In genomic region chr9:69758981-69759477, GRCh38 we compare ENCODE assay signal across 8 cellular contexts.
DNase-seq lines count a peak whose midpoint lies in the region; ATAC-seq and TF ChIP-seq lines count a peak whose summit lies in the region.

No MANE protein-coding gene starts in this region.

- peak; percentile 14 for DNase-seq in NCI-H2029 treated with DMSO at 0.1 percent for 48 hours (lab: John Stamatoyannopoulos, UW)
- no peak for DNase-seq in NCI-H2029 (lab: John Stamatoyannopoulos, UW)
- peak; percentile 13 for DNase-seq in glomerular visceral epithelial cell (ENCODE audit: extremely low spot score)
- no peak for DNase-seq in islet precursor cell

- H3K4me3 ChIP-seq in WI38 (ENCODE audit: low read depth, low read length): peak overlapping the region; percentile 92
- peak overlapping the region; percentile 98 for H3K4me3 ChIP-seq in rectal smooth muscle tissue (ENCODE audit: low read length)

- peaks cover 4% of the 10 kb centered on the region for H3K4me1 ChIP-seq in rectal smooth muscle tissue (ENCODE audit: control insufficient read depth, insufficient read depth, low read length)

- peak overlapping the region; percentile 57 for H3K9ac ChIP-seq in rectal smooth muscle tissue (ENCODE audit: low read length)

- no peaks in the 10 kb centered on the region for H3K36me3 ChIP-seq in rectal smooth muscle tissue (ENCODE audit: control insufficient read depth, insufficient read depth, low read length)

- ATAC-seq in HG03097 (IDR thresholded peaks at IDR 0.05; ENCODE audit: low FRiP score, unreplicated experiment) (peak; percentile 6), GM18858 (IDR thresholded peaks at IDR 0.05; ENCODE audit: unreplicated experiment) (no peak)

- H3K27me3 ChIP-seq in rectal smooth muscle tissue (ENCODE audit: control insufficient read depth, insufficient read depth, low read length): no peaks in the 10 kb centered on the region

- H3K27ac ChIP-seq in rectal smooth muscle tissue (ENCODE audit: low read depth, low read length): peak overlapping the region; percentile 96

- no peak for TF ChIP-seq CTCF in WI38 (IDR thresholded peaks at IDR 0.05; ENCODE audit: low read depth, low read length)

Comparison
In these comparisons a context has a peak if more than half of its experiments do, and no peak if none do; other contexts are left out.
1. DNase-seq: peak in NCI-H2029 treated with DMSO at 0.1 percent for 48 hours (single experiment) and glomerular visceral epithelial cell (single experiment); none in NCI-H2029 (single experiment) and islet precursor cell (single experiment).